Comparison of ENCODE assay signal across 18 cellular contexts in the genomic region with DNA sequence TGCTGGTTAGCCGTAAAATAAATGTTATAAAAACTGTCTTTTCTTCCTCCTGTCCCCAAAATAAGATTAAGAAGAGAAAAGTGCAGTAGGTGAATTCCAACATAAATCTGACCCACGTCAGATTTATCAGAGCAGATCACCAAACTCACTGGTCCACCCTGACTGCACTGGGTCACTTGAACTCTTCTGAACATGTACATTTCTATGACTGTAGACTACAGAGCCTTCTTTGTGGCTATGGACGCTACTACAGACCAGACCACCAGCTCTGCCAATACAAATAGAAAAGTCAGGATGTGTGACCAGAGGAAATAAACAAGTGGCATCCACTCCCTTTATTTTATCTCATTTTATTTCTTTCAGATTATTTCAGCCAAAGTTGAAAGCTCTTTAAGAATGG. TPM values are rescaled to one million over a fixed set of nuclear protein-coding genes. Genes with fewer than 3 reads are reported as not detected.
DNase-seq lines count a peak whose midpoint lies in the region; ATAC-seq and TF ChIP-seq lines count a peak whose summit lies in the region.
"Had no signal": no experiment of that assay in that cellular context is flagged by ENCODE, and none has a peak within 500 bp of the region (broad histone marks: within the 10 kb centered on the region; RNA-seq: fewer than 3 reads in every experiment).

No MANE protein-coding gene starts in this region.

- no TSS peak for BruUV-seq in Calu3 (replicated peaks; lab: Mats Ljungman, UMichigan)

- POLR2A ChIA-PET in WTC11 (lab: Charles Lee): no interaction called here

- no peaks in the 10 kb centered on the region for H3K9me2 ChIP-seq in hepatocyte (replicated peaks; ENCODE audit: insufficient read depth)

- no peak overlapping the region for H3K4me2 ChIP-seq in hepatocyte
- H3K4me2 ChIP-seq: BLaER1 treated with 17β-estradiol and CSF1 and Interleukin-3, amounts not matched to agents 10 nM and 100 nM had no signal

- H3K9me3 Mint-ChIP-seq in Calu3 (ENCODE audit: low read depth, unreplicated experiment) (no peaks in the 10 kb centered on the region), WTC11 (peaks cover 10% of the 10 kb centered on the region)
- H3K9me3 Mint-ChIP-seq: CD8-positive, alpha-beta T cell had no signal

- no peak for ATAC-seq in WTC11
- ATAC-seq: CD8-positive, alpha-beta T cell had no signal

- no peaks in the 10 kb centered on the region for H3K36me3 ChIP-seq in hepatocyte (replicated peaks; ENCODE audit: insufficient read depth, low read depth)
- H3K36me3 ChIP-seq in suprapubic skin: no peaks in the 10 kb centered on the region
- no peaks in the 10 kb centered on the region for H3K36me3 ChIP-seq in tibial nerve
- H3K36me3 ChIP-seq in HAP-1 (replicated peaks): no peaks in the 10 kb centered on the region
- H3K36me3 ChIP-seq: BLaER1 treated with 17β-estradiol and CSF1 and Interleukin-3, amounts not matched to agents 10 nM and 100 nM; SJCRH30 had no signal

- TF ChIP-seq EP300 in suprapubic skin (IDR thresholded peaks at IDR 0.05): no peak
- no peak for TF ChIP-seq EP300 in tibial nerve (IDR thresholded peaks at IDR 0.05)

- no peak for TF ChIP-seq CTCF in Calu3 (IDR thresholded peaks at IDR 0.05; ENCODE audit: unreplicated experiment)
- no peak for TF ChIP-seq CTCF in WTC11 (IDR thresholded peaks at IDR 0.05)
- no peak for TF ChIP-seq CTCF in hepatocyte (IDR thresholded peaks at IDR 0.05; ENCODE audit: poor library complexity)
- no peak for TF ChIP-seq CTCF in suprapubic skin (IDR thresholded peaks at IDR 0.05)
- no peak for TF ChIP-seq CTCF in tibial nerve (IDR thresholded peaks at IDR 0.05)

- H3K4me3 Mint-ChIP-seq in Calu3 (ENCODE audit: low read depth, unreplicated experiment): no peak overlapping the region
- no peak overlapping the region for H3K4me3 Mint-ChIP-seq in WTC11
- H3K4me3 Mint-ChIP-seq: CD8-positive, alpha-beta T cell; HFFc6 had no signal

- intact Hi-C loops in Calu3 (cut with micrococcal nuclease; ENCODE audit: unreplicated experiment): no loop called here

- no peak for DNase-seq in Calu3
- no peak for DNase-seq in WTC11 (ENCODE audit: low spot score)
- no peak for DNase-seq in hepatocyte (ENCODE audit: low spot score)
- DNase-seq in suprapubic skin (ENCODE audit: low spot score in 2 of 2): no peak
- no peak for DNase-seq in tibial nerve (ENCODE audit: low spot score in 2 of 2)
- DNase-seq in NCI-H2227 treated with DMSO at 0.1 percent for 48 hours (lab: John Stamatoyannopoulos, UW): no peak
- DNase-seq in SHP77 (lab: John Stamatoyannopoulos, UW): no peak
- no peak for DNase-seq in HAP-1 (ENCODE audit: low spot score in 2 of 2)
- DNase-seq: CD8-positive, alpha-beta T cell; HFFc6; NCI-H1417 treated with DMSO at 0.1 percent for 48 hours; NCI-H187 treated with DMSO at 0.1 percent for 48 hours; NCI-H226; NCI-H524; NCI-H82; SJCRH30 had no signal

- peaks cover 71% of the 10 kb centered on the region for H3K79me2 ChIP-seq in hepatocyte

- no peaks in the 10 kb centered on the region for H4K20me1 ChIP-seq in hepatocyte (ENCODE audit: insufficient read depth, poor library complexity, severe bottlenecking)
- H4K20me1 ChIP-seq: BLaER1 treated with 17β-estradiol and CSF1 and Interleukin-3, amounts not matched to agents 10 nM and 100 nM had no signal

- H3K4me1 ChIP-seq in hepatocyte (ENCODE audit: insufficient read depth) (peaks cover 29% of the 10 kb centered on the region), suprapubic skin (peaks cover 46% of the 10 kb centered on the region), tibial nerve (no peaks in the 10 kb centered on the region), HAP-1 (no peaks in the 10 kb centered on the region; the same call in 1 of the 2 replicates)
- H3K4me1 ChIP-seq: BLaER1 treated with 17β-estradiol and CSF1 and Interleukin-3, amounts not matched to agents 10 nM and 100 nM; SJCRH30 had no signal

- CTCF ChIA-PET in Calu3 (lab: Charles Lee) (interaction anchor here (0.6 to 1.6 kb wide), 5 partner anchors 9 to 263 kb away, joined by 3 to 7 read pairs (median 3); no protein-coding TSS in a partner anchor), WTC11 (lab: Charles Lee) (no interaction called here)

- in situ Hi-C loops in HAP-1 (cut with MboI; ENCODE audit: low sequenced_read_pairs): no loop called here

- WGBS in hepatocyte (ENCODE audit: low lambda C conversion rate, missing lambda C conversion rate): 76% methylated on average over 3 of the region's 3 CpGs
- WGBS in suprapubic skin: 66% methylated on average over 3 of the region's 3 CpGs
- WGBS in tibial nerve, 2 donors: 54 to 56% methylated on average over 3 of the region's 3 CpGs

- H3K4me1 Mint-ChIP-seq in Calu3 (ENCODE audit: low read depth, unreplicated experiment): peaks cover 60% of the 10 kb centered on the region
- H3K4me1 Mint-ChIP-seq in WTC11: peaks cover 32% of the 10 kb centered on the region

- H3K27me3 ChIP-seq in hepatocyte (no peaks in the 10 kb centered on the region), suprapubic skin (no peaks in the 10 kb centered on the region), tibial nerve (no peaks in the 10 kb centered on the region), HAP-1 (ENCODE audit: low read depth) (no peaks in the 10 kb centered on the region)
- H3K27me3 ChIP-seq: BLaER1 treated with 17β-estradiol and CSF1 and Interleukin-3, amounts not matched to agents 10 nM and 100 nM; SJCRH30 had no signal

- H3K36me3 Mint-ChIP-seq in Calu3 (ENCODE audit: insufficient read depth, unreplicated experiment) (peaks cover 31% of the 10 kb centered on the region), WTC11 (peaks cover 19% of the 10 kb centered on the region)
- H3K36me3 Mint-ChIP-seq: CD8-positive, alpha-beta T cell had no signal

- H2AFZ ChIP-seq in hepatocyte: no peak overlapping the region

- H3K27me3 Mint-ChIP-seq in Calu3 (ENCODE audit: unreplicated experiment): no peaks in the 10 kb centered on the region
- H3K27me3 Mint-ChIP-seq in WTC11 (ENCODE audit: low read depth): no peaks in the 10 kb centered on the region

- H3K27ac Mint-ChIP-seq in Calu3 (ENCODE audit: unreplicated experiment) (peak overlapping the region; percentile 99), WTC11 (peak overlapping the region; percentile 46; the same call in 1 of the 2 replicates)
- H3K27ac Mint-ChIP-seq: CD8-positive, alpha-beta T cell; HFFc6 had no signal

- H3K9me3 ChIP-seq in hepatocyte (ENCODE audit: low read depth) (no peaks in the 10 kb centered on the region), suprapubic skin (no peaks in the 10 kb centered on the region), tibial nerve (no peaks in the 10 kb centered on the region), HAP-1 (peaks cover 2% of the 10 kb centered on the region; the same call in 1 of the 2 replicates)
- H3K9me3 ChIP-seq: BLaER1 treated with 17β-estradiol and CSF1 and Interleukin-3, amounts not matched to agents 10 nM and 100 nM; SJCRH30 had no signal

- H3K4me3 ChIP-seq in hepatocyte (no peak overlapping the region), suprapubic skin (no peak overlapping the region), tibial nerve (no peak overlapping the region), HAP-1 (no peak overlapping the region)
- H3K4me3 ChIP-seq: BLaER1 treated with 17β-estradiol and CSF1 and Interleukin-3, amounts not matched to agents 10 nM and 100 nM; SJCRH30 had no signal

- H3K27ac ChIP-seq in hepatocyte (peak overlapping the region; percentile 57), suprapubic skin (peak overlapping the region; percentile 85), tibial nerve (no peak overlapping the region)
- H3K27ac ChIP-seq: BLaER1 treated with 17β-estradiol and CSF1 and Interleukin-3, amounts not matched to agents 10 nM and 100 nM; RWPE1; SJCRH30 had no signal

- TF ChIP-seq POLR2A in suprapubic skin (IDR thresholded peaks at IDR 0.05) (no peak), tibial nerve (IDR thresholded peaks at IDR 0.05) (no peak)

TF ChIP-seq in WTC11, 78 proteins besides CTCF, POLR2A, EP300 and RAD21:
- TF ChIP-seq, protein P1, sequence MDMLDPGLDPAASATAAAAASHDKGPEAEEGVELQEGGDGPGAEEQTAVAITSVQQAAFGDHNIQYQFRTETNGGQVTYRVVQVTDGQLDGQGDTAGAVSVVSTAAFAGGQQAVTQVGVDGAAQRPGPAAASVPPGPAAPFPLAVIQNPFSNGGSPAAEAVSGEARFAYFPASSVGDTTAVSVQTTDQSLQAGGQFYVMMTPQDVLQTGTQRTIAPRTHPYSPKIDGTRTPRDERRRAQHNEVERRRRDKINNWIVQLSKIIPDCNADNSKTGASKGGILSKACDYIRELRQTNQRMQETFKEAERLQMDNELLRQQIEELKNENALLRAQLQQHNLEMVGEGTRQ (CRISPR knock-in tag; IDR thresholded peaks at IDR 0.05): no peak
- TF ChIP-seq ZNF671 (CRISPR knock-in tag; IDR thresholded peaks at IDR 0.05) (no peak), ZNF416 (CRISPR knock-in tag; IDR thresholded peaks at IDR 0.05) (no peak), JAZF1 (CRISPR knock-in tag; IDR thresholded peaks at IDR 0.05) (no peak), GTF2I (CRISPR knock-in tag; conservative IDR thresholded peaks at IDR 0.05) (no peak)
- TF ChIP-seq, protein P2, sequence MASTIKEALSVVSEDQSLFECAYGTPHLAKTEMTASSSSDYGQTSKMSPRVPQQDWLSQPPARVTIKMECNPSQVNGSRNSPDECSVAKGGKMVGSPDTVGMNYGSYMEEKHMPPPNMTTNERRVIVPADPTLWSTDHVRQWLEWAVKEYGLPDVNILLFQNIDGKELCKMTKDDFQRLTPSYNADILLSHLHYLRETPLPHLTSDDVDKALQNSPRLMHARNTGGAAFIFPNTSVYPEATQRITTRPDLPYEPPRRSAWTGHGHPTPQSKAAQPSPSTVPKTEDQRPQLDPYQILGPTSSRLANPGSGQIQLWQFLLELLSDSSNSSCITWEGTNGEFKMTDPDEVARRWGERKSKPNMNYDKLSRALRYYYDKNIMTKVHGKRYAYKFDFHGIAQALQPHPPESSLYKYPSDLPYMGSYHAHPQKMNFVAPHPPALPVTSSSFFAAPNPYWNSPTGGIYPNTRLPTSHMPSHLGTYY (CRISPR knock-in tag; IDR thresholded peaks at IDR 0.05): no peak
- TF ChIP-seq, protein P3, sequence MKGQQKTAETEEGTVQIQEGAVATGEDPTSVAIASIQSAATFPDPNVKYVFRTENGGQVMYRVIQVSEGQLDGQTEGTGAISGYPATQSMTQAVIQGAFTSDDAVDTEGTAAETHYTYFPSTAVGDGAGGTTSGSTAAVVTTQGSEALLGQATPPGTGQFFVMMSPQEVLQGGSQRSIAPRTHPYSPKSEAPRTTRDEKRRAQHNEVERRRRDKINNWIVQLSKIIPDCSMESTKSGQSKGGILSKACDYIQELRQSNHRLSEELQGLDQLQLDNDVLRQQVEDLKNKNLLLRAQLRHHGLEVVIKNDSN (CRISPR knock-in tag; IDR thresholded peaks at IDR 0.05): no peak

RNA-seq across cellular contexts. Expression of a gene that starts 11.6 kb away (rescaled TPM):
- total RNA-seq in Calu3 (2022) (194 and 196 TPM in 2 replicates), WTC11 (2021) (113 to 117 TPM (median 113 TPM) in 3 replicates), hepatocyte (98.1 and 105 TPM in 2 replicates), suprapubic skin (10 to 100 TPM; 13.9 to 35.4 (median 24.1) TPM), tibial nerve (1 to 10 TPM; 4.0 to 6.9 (median 5.7) TPM)
- polyA plus RNA-seq in hepatocyte: 67.7 and 68.1 TPM in 2 replicates
- total RNA-seq: CD8-positive, alpha-beta T cell; HFFc6 had no signal

Comparison
In these comparisons a context has a peak if more than half of its experiments do, and no peak if none do; other contexts are left out.
1. H3K27ac ChIP-seq: peak in hepatocyte (single experiment) and suprapubic skin (single experiment); none in tibial nerve (0 of 4).